In the genomic region with DNA sequence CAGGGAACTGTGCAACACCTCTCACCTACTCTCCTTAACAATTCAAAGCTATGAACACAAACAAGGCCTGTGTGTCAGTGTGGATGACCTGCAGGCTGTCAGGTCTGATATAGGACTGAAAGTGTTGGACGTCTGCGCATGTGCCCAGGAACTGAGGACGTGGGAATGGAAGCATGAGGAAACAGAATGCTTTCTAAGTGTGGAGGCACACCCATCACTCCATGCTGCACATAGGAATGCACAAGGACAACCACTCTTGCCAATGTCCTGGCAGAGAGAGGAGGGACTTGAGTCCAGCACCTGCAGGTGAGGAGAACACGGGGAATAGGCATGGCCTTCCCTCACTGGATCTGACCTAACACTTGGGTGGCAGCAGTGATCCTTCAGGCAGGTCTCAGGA, we compare ENCODE assay signal across 26 cellular contexts.
"Had no signal": no experiment of that assay in that cellular context is flagged by ENCODE, and none has a peak within 500 bp of the region (broad histone marks: within the 10 kb centered on the region; RNA-seq: fewer than 3 reads in every experiment).

No MANE protein-coding gene starts in this region.

- H3K36me3 ChIP-seq: heart left ventricle, left ventricle myocardium inferior, neural progenitor cell, ovary, right atrium auricular region, right lobe of liver, thyroid gland, vagina had no signal

- H3K4me1 ChIP-seq: heart left ventricle, left ventricle myocardium inferior, neural progenitor cell, right atrium auricular region, right lobe of liver, testis, thyroid gland, vagina had no signal

- H3K4me1 Mint-ChIP-seq: immature natural killer cell; neural progenitor cell; stimulated activated memory B cell treated with anti-CD40 and anti-IgM and Interleukin-4, amounts not matched to agents 10 μg/mL and 1 μg/mL and 100 μg/mL, for 72 hours; stimulated activated naive CD8-positive, alpha-beta T cell treated with anti-CD3 and anti-CD28 coated beads, Interleukin-15, amount 100 ng/mL, for 72 hours had no signal

- H3K36me3 Mint-ChIP-seq: immature natural killer cell; naive thymus-derived CD8-positive, alpha-beta T cell; stimulated activated memory B cell treated with anti-CD40 and anti-IgM and Interleukin-4, amounts not matched to agents 10 μg/mL and 1 μg/mL and 100 μg/mL, for 72 hours had no signal

- H3K27me3 ChIP-seq: heart left ventricle, neural progenitor cell, ovary, right atrium auricular region, right lobe of liver, testis, thyroid gland, vagina had no signal

- H3K27ac Mint-ChIP-seq: immature natural killer cell; naive thymus-derived CD8-positive, alpha-beta T cell; nephron; neural progenitor cell; progenitor cell of endocrine pancreas; stimulated activated memory B cell treated with anti-CD40 and anti-IgM and Interleukin-4, amounts not matched to agents 10 μg/mL and 1 μg/mL and 100 μg/mL, for 72 hours; stimulated activated naive CD8-positive, alpha-beta T cell treated with anti-CD3 and anti-CD28 coated beads, Interleukin-15, amount 100 ng/mL, for 72 hours had no signal

- H3K27ac ChIP-seq: heart left ventricle, left ventricle myocardium inferior, neural progenitor cell, ovary, right atrium auricular region, right lobe of liver, testis, thyroid gland, vagina had no signal

- H3K9me3 ChIP-seq: heart left ventricle, left ventricle myocardium inferior, ovary, right atrium auricular region, right lobe of liver, testis, thyroid gland, vagina had no signal

- ATAC-seq: heart left ventricle; left colon; naive thymus-derived CD8-positive, alpha-beta T cell; stimulated activated memory B cell treated with anti-CD40 and anti-IgM and Interleukin-4, amounts not matched to agents 10 μg/mL and 1 μg/mL and 100 μg/mL, for 72 hours; stimulated activated naive CD8-positive, alpha-beta T cell treated with anti-CD3 and anti-CD28 coated beads, Interleukin-15, amount 100 ng/mL, for 72 hours had no signal

- H3K27me3 Mint-ChIP-seq: stimulated activated memory B cell treated with anti-CD40 and anti-IgM and Interleukin-4, amounts not matched to agents 10 μg/mL and 1 μg/mL and 100 μg/mL, for 72 hours; stimulated activated naive CD8-positive, alpha-beta T cell treated with anti-CD3 and anti-CD28 coated beads, Interleukin-15, amount 100 ng/mL, for 72 hours had no signal

- H3K4me3 ChIP-seq: heart left ventricle, left ventricle myocardium inferior, neural progenitor cell, ovary, right atrium auricular region, right lobe of liver, smooth muscle cell, testis, thyroid gland, vagina had no signal

- H3K9me3 Mint-ChIP-seq: stimulated activated naive CD8-positive, alpha-beta T cell treated with anti-CD3 and anti-CD28 coated beads, Interleukin-15, amount 100 ng/mL, for 72 hours had no signal

- H3K4me3 Mint-ChIP-seq: immature natural killer cell; naive thymus-derived CD8-positive, alpha-beta T cell; nephron; neural progenitor cell; stimulated activated memory B cell treated with anti-CD40 and anti-IgM and Interleukin-4, amounts not matched to agents 10 μg/mL and 1 μg/mL and 100 μg/mL, for 72 hours; stimulated activated naive CD8-positive, alpha-beta T cell treated with anti-CD3 and anti-CD28 coated beads, Interleukin-15, amount 100 ng/mL, for 72 hours had no signal

- DNase-seq: heart left ventricle; hypothalamus; immature natural killer cell; kidney; left colon; left ventricle myocardium inferior; mesenchymal stem cell; naive thymus-derived CD8-positive, alpha-beta T cell; ovary; right lobe of liver; stimulated activated CD4-positive, alpha-beta T cell treated with anti-CD3 and anti-CD28 coated beads, Interleukin-1b, Interleukin-23, amount 100 ng/mL, for 48 hours; stimulated activated CD4-positive, alpha-beta T cell treated with anti-CD3 and anti-CD28 coated beads, Interleukin-2, amount 100 ng/mL, for 48 hours; stimulated activated CD4-positive, alpha-beta T cell treated with anti-CD3 and anti-CD28 coated beads, Interleukin-4, amount 100 ng/mL, for 4 hours; stimulated activated CD8-positive, alpha-beta memory T cell treated with anti-CD3 and anti-CD28 coated beads, Interleukin-4, amount 100 ng/mL, for 48 hours; stimulated activated naive CD4-positive, alpha-beta T cell treated with Interleukin-2 at 50 U/mL for 16 hours; stimulated activated naive CD8-positive, alpha-beta T cell treated with anti-CD3 and anti-CD28 coated beads, Interleukin-15, amount 100 ng/mL, for 72 hours; testis; trophoblast cell had no signal
